Comparison of ENCODE assay signal across 8 cellular contexts in the genomic region with DNA sequence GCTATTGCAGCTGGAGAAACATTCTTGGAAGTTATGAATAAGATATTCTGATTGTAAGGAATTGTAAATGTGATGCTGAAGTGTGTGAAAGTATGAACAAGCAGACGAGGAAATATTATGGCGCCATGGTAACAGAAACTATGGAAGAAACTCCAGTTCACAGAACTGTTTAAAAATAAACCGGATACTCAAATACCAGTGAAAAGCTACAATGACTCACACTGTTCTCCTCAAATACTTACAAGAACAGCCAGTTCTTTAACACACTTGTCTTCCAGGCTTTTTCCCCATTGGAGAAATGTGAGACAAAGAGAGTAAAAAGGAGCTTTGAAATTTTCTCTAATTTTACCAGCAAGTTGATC.
A peak's percentile ranks its signal among the peaks of the same experiment; 100 is the strongest.
DNase-seq lines count a peak whose midpoint lies in the region; ATAC-seq and TF ChIP-seq lines count a peak whose summit lies in the region.

No MANE protein-coding gene starts in this region.

- H3K27me3 ChIP-seq in gastroesophageal sphincter, result no peaks in the 10 kb centered on the region

- H3K27ac ChIP-seq in gastroesophageal sphincter, result peak overlapping the region; percentile 96 to 99 (median 98)

- peaks cover 56% of the 10 kb centered on the region for H3K4me1 Mint-ChIP-seq in activated CD4-positive, alpha-beta memory T cell treated with anti-CD3 and anti-CD28 coated beads, Interleukin-2, amount 10 ng/mL, durations not matched to agents 7 days and 5 days

- POLR2A ChIA-PET in activated CD4-positive, alpha-beta memory T cell treated with anti-CD3 and anti-CD28 coated beads, Interleukin-2, amount 10 ng/mL, durations not matched to agents 7 days and 5 days (lab: Charles Lee), result interaction anchor here (1.4 kb wide), 1 partner anchor 32 kb away, joined by 4 read pairs; no protein-coding TSS in a partner anchor

- peaks cover 71 to 100% (median 91%) of the 10 kb centered on the region in 3 donors for H3K4me1 ChIP-seq in gastroesophageal sphincter

- peak overlapping the region; percentile 45 for H3K27ac Mint-ChIP-seq in activated CD4-positive, alpha-beta memory T cell treated with anti-CD3 and anti-CD28 coated beads, Interleukin-2, amount 10 ng/mL, durations not matched to agents 7 days and 5 days

- H3K36me3 Mint-ChIP-seq in activated CD4-positive, alpha-beta memory T cell treated with anti-CD3 and anti-CD28 coated beads, Interleukin-2, amount 10 ng/mL, durations not matched to agents 7 days and 5 days (ENCODE audit: low read depth), result no peaks in the 10 kb centered on the region

- ATAC-seq in gastroesophageal sphincter, result peak; percentile 75

- H3K9me3 Mint-ChIP-seq in activated CD4-positive, alpha-beta memory T cell treated with anti-CD3 and anti-CD28 coated beads, Interleukin-2, amount 10 ng/mL, durations not matched to agents 7 days and 5 days, result no peaks in the 10 kb centered on the region

- H3K4me3 Mint-ChIP-seq in activated CD4-positive, alpha-beta memory T cell treated with anti-CD3 and anti-CD28 coated beads, Interleukin-2, amount 10 ng/mL, durations not matched to agents 7 days and 5 days, result peak overlapping the region; percentile 18

- CTCF ChIA-PET in activated CD4-positive, alpha-beta memory T cell treated with anti-CD3 and anti-CD28 coated beads, Interleukin-2, amount 10 ng/mL, durations not matched to agents 7 days and 5 days (lab: Charles Lee), result interaction anchor here (0.6 kb wide), 1 partner anchor 71 kb away, joined by 3 read pairs; no protein-coding TSS in a partner anchor

- no peaks in the 10 kb centered on the region for H3K9me3 ChIP-seq in gastroesophageal sphincter

- WGBS in gastroesophageal sphincter (ENCODE audit: low coverage in 1 of 2), 2 donors, result 0% methylated on average over 3 of the region's 3 CpGs

- no peak for TF ChIP-seq POLR2A in gastroesophageal sphincter (IDR thresholded peaks at IDR 0.05)

- no peaks in the 10 kb centered on the region for H3K36me3 ChIP-seq in gastroesophageal sphincter

- H3K4me3 ChIP-seq in gastroesophageal sphincter, result peak overlapping the region in 1 of 2 donors; percentile 7

- TF ChIP-seq CTCF in gastroesophageal sphincter (IDR thresholded peaks at IDR 0.05), result peak in 1 of 4 experiments; percentile 14

- H3K27me3 Mint-ChIP-seq in activated CD4-positive, alpha-beta memory T cell treated with anti-CD3 and anti-CD28 coated beads, Interleukin-2, amount 10 ng/mL, durations not matched to agents 7 days and 5 days, result no peaks in the 10 kb centered on the region

- DNase-seq in DMS53 (lab: John Stamatoyannopoulos, UW), result peak; percentile 66
- no peak for DNase-seq in DMS53 treated with DMSO at 0.1 percent for 48 hours (lab: John Stamatoyannopoulos, UW; ENCODE audit: unreplicated experiment)
- no peak for DNase-seq in activated CD4-positive, alpha-beta memory T cell treated with anti-CD3 and anti-CD28 coated beads, Interleukin-2, amount 10 ng/mL, durations not matched to agents 7 days and 5 days
- peak; percentile 96 for DNase-seq in renal cortical epithelial cell (ENCODE audit: low read depth)
- no peak for DNase-seq in C1 segment of cervical spinal cord (lab: John Stamatoyannopoulos, UW)
- DNase-seq in HuH-7 (ENCODE audit: low spot score), result no peak
- DNase-seq in T-helper 9 cell, result no peak

- TF ChIP-seq EP300 in gastroesophageal sphincter (IDR thresholded peaks at IDR 0.05), result no peak

Comparison
In these comparisons a context has a peak if more than half of its experiments do, and no peak if none do; other contexts are left out.
1. DNase-seq: peak in DMS53 (single experiment) and renal cortical epithelial cell (single experiment); none in DMS53 treated with DMSO at 0.1 percent for 48 hours (single experiment), activated CD4-positive, alpha-beta memory T cell treated with anti-CD3 and anti-CD28 coated beads, Interleukin-2, amount 10 ng/mL, durations not matched to agents 7 days and 5 days (single experiment), C1 segment of cervical spinal cord (0 of 14), HuH-7 (single experiment) and T-helper 9 cell (single experiment).